Comparison of ENCODE assay signal across 27 cellular contexts in the genomic region with DNA sequence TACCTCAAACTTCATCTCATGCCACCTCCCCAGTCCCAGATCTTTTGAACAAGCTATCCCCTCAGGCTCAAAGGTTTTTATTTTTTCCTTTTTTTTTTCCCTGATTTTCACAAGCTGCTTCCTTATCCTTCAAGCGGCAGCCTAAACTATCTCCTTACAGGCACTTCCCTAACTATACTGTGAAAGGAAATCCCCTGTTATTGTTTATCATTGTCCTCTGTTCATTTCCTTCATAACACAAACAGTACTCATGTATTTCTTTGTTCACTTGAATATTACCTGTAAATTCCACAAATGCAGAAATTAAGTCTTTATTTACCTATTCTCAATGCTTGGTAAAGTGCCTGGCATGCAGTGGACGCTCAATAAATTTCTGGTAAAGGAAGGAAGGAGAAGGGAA. TPM values are rescaled to one million over a fixed set of nuclear protein-coding genes. Genes with fewer than 3 reads are reported as not detected.
"Had no signal": no experiment of that assay in that cellular context is flagged by ENCODE, and none has a peak within 500 bp of the region (broad histone marks: within the 10 kb centered on the region; RNA-seq: fewer than 3 reads in every experiment).

No MANE protein-coding gene starts in this region.

- H3K4me3 ChIP-seq: adrenal gland, body of pancreas, cardiac muscle cell, colonic mucosa, left lung, lower lobe of right lung, ovary, prostate gland, right atrium auricular region, vagina had no signal

- H3K9me3 ChIP-seq: adrenal gland, body of pancreas, colonic mucosa, left lung, lower lobe of right lung, neutrophil, ovary, prostate gland, right atrium auricular region, vagina had no signal

- H3K27ac ChIP-seq: body of pancreas, cardiac muscle cell, colonic mucosa, left lung, lower lobe of right lung, neutrophil, prostate gland, right atrium auricular region, vagina, VCaP had no signal

- H3K4me1 ChIP-seq: body of pancreas, colonic mucosa, left lung, prostate gland, vagina had no signal

- H3K36me3 ChIP-seq: adrenal gland, cardiac muscle cell, colonic mucosa, left lung, lower lobe of right lung, neutrophil, ovary, prostate gland, right atrium auricular region, vagina had no signal

- DNase-seq: activated CD4-positive, alpha-beta T cell treated with anti-CD3 and anti-CD28 coated beads for 4 hours; activated CD4-positive, alpha-beta T cell treated with anti-CD3 and anti-CD28 coated beads, Interleukin-2, amount 50 U/mL, for 48 hours; activated CD8-positive, alpha-beta memory T cell treated with anti-CD3 and anti-CD28 coated beads for 24 hours; activated effector memory CD4-positive, alpha-beta T cell treated with Interleukin-2 at 50 U/mL for 16 hours; activated naive CD4-positive, alpha-beta T cell treated with anti-CD3 and anti-CD28 coated beads for 36 hours; activated naive CD8-positive, alpha-beta T cell treated with anti-CD3 and anti-CD28 coated beads for 36 hours; adrenal gland; aorta; body of pancreas; cerebellar nuclear complex; colonic mucosa; foreskin melanocyte; left lung; lower lobe of right lung; mesendoderm; naive B cell; nephron progenitor cell; ovary; stimulated activated CD4-positive, alpha-beta T cell treated with anti-CD3 and anti-CD28 coated beads, Interleukin-15, amount 100 ng/mL, for 24 hours; stimulated activated naive CD4-positive, alpha-beta T cell treated with Interleukin-2 at 50 U/mL for 16 hours had no signal

- ATAC-seq: body of pancreas, esophagus mucosa, lower lobe of right lung had no signal

- H3K27me3 ChIP-seq: adrenal gland, body of pancreas, cardiac muscle cell, colonic mucosa, left lung, neutrophil, ovary, right atrium auricular region, vagina had no signal

RNA-seq across cellular contexts. Expression of a gene that starts 48.9 kb away (rescaled TPM):
- total RNA-seq: activated naive CD4-positive, alpha-beta T cell treated with anti-CD3 and anti-CD28 coated beads for 36 hours; activated naive CD8-positive, alpha-beta T cell treated with anti-CD3 and anti-CD28 coated beads for 36 hours had no signal
